16 cellular contexts compared by ENCODE assay signal in genomic region chrX:19046343-19047215, GRCh38.
DNase-seq lines count a peak whose midpoint lies in the region; ATAC-seq and TF ChIP-seq lines count a peak whose summit lies in the region.
"Had no signal": no experiment of that assay in that cellular context is flagged by ENCODE, and none has a peak within 500 bp of the region (broad histone marks: within the 10 kb centered on the region; RNA-seq: fewer than 3 reads in every experiment).

No MANE protein-coding gene starts in this region.

- H3K9me3 ChIP-seq in Caco-2 (no peaks in the 10 kb centered on the region), IMR-90 (ENCODE audit: control insufficient read depth, insufficient read depth, low read length) (no peaks in the 10 kb centered on the region; the same call in 1 of the 2 replicates)
- H3K9me3 ChIP-seq: ascending aorta, gastroesophageal sphincter, psoas muscle had no signal

- no peak overlapping the region for H3K14ac ChIP-seq in IMR-90 (replicated peaks; ENCODE audit: low read depth, low read length)

- H2BK20ac ChIP-seq in IMR-90 (ENCODE audit: low read depth, low read length) = no peak overlapping the region

- H4K91ac ChIP-seq in IMR-90 (ENCODE audit: insufficient read depth, low read depth, low read length) = no peak overlapping the region

- no peaks in the 10 kb centered on the region for H3K9me1 ChIP-seq in IMR-90 (ENCODE audit: insufficient read depth, low read length)

- no peaks in the 10 kb centered on the region for H3K27me3 Mint-ChIP-seq in Caco-2 (ENCODE audit: insufficient read depth, unreplicated experiment)

- TF ChIP-seq POLR2A in IMR-90 (IDR thresholded peaks at IDR 0.05; ENCODE audit: low read depth, low read length) = no peak

- BruUV-seq in Caco-2 (replicated peaks; lab: Mats Ljungman, UMichigan) (no TSS peak), IMR-90 (replicated peaks; lab: Mats Ljungman, UMichigan) (no TSS peak)

- dilution Hi-C loops in IMR-90 (cut with HindIII; ENCODE audit: low sequenced_read_pairs, unreplicated experiment) = no loop called here

- no peak overlapping the region for H4K8ac ChIP-seq in IMR-90 (ENCODE audit: low read depth in 2 of 2, low read length in 2 of 2)

- in situ Hi-C loops in IMR-90 (cut with MboI; ENCODE audit: low sequenced_read_pairs) = no loop called here

- no peak overlapping the region for H3K27ac Mint-ChIP-seq in Caco-2 (ENCODE audit: unreplicated experiment)

- H3K36me3 Mint-ChIP-seq in Caco-2 (ENCODE audit: insufficient read depth, unreplicated experiment) = no peaks in the 10 kb centered on the region

- H3K4me3 Mint-ChIP-seq in Caco-2 (ENCODE audit: unreplicated experiment) = peak overlapping the region; percentile 7

- H3K23ac ChIP-seq in IMR-90 (ENCODE audit: low read depth, low read length) = no peak overlapping the region

- H2BK15ac ChIP-seq in IMR-90 (ENCODE audit: low read depth, low read length) = no peak overlapping the region

- H3K27me3 ChIP-seq in Caco-2 (replicated peaks; ENCODE audit: control insufficient read depth, insufficient read depth, low read length) (no peaks in the 10 kb centered on the region), IMR-90 (ENCODE audit: control insufficient read depth, insufficient read depth, low read length) (no peaks in the 10 kb centered on the region)
- H3K27me3 ChIP-seq: ascending aorta, gastroesophageal sphincter had no signal

- CTCF ChIA-PET in Caco-2 (lab: Charles Lee) = no interaction called here
- CTCF ChIA-PET in IMR-90 (lab: Yijun Ruan, JAX) = interaction anchor here (0.8 kb wide), 1 partner anchor 75 kb away, joined by 3 read pairs; no protein-coding TSS in a partner anchor

- TF ChIP-seq CTCF in Caco-2 (IDR thresholded peaks at IDR 0.05; ENCODE audit: insufficient read depth in 1 of 2, low read depth in 1 of 2, low read length in 1 of 2, severe bottlenecking in 1 of 2, unreplicated experiment in 1 of 2) (no peak), IMR-90 (conservative IDR thresholded peaks at IDR 0.05; ENCODE audit: low read depth, low read length) (no peak)

- H3K9me3 Mint-ChIP-seq in Caco-2 (ENCODE audit: unreplicated experiment) = no peaks in the 10 kb centered on the region

- no peak overlapping the region for H3K4me2 ChIP-seq in IMR-90 (ENCODE audit: low read depth, low read length)

- no peak for TF ChIP-seq RAD21 in IMR-90 (IDR thresholded peaks at IDR 0.05; ENCODE audit: low read length)

- no peak overlapping the region for H3K4me3 ChIP-seq in Caco-2 (ENCODE audit: low read depth, low read length)
- no peak overlapping the region for H3K4me3 ChIP-seq in IMR-90 (ENCODE audit: insufficient read depth, low read depth, low read length)
- H3K4me3 ChIP-seq: ascending aorta, gastroesophageal sphincter, psoas muscle had no signal

- no peak overlapping the region for H3K56ac ChIP-seq in IMR-90 (ENCODE audit: extremely low read depth, insufficient read depth, low read length)

- H3K4me1 Mint-ChIP-seq in Caco-2 (ENCODE audit: low read depth, unreplicated experiment) = peaks cover 7% of the 10 kb centered on the region

- H3K4me1 ChIP-seq in Caco-2 = no peaks in the 10 kb centered on the region
- peaks cover 3% of the 10 kb centered on the region for H3K4me1 ChIP-seq in IMR-90 (ENCODE audit: control insufficient read depth, insufficient read depth, low read length)
- H3K4me1 ChIP-seq: ascending aorta, gastroesophageal sphincter, psoas muscle had no signal

- H2AFZ ChIP-seq in IMR-90 (replicated peaks; ENCODE audit: low read length, poor library complexity) = no peak overlapping the region

- H2BK120ac ChIP-seq in IMR-90 (ENCODE audit: low read depth, low read length) = no peak overlapping the region

- intact Hi-C loops in Caco-2 (cut with micrococcal nuclease; ENCODE audit: unreplicated experiment) = no loop called here
- intact Hi-C loops in IMR-90 (cut with micrococcal nuclease) = no loop called here

- H3K9ac ChIP-seq in IMR-90 (ENCODE audit: low read depth, low read length) = no peak overlapping the region

- H4K20me1 ChIP-seq in IMR-90 (ENCODE audit: insufficient read depth, low read length) = no peaks in the 10 kb centered on the region

- DNase-seq in Caco-2 = no peak
- DNase-seq in IMR-90 = peak; percentile 71
- peak; percentile 3 for DNase-seq in astrocyte of the hippocampus (ENCODE audit: low read depth, low spot score)
- peak; percentile 68 for DNase-seq in kidney tubule cell (ENCODE audit: low spot score)
- DNase-seq in NCI-H82 treated with DMSO at 0.1 percent for 48 hours (lab: John Stamatoyannopoulos, UW; ENCODE audit: unreplicated experiment) = no peak
- DNase-seq in activated CD8-positive, alpha-beta memory T cell treated with anti-CD3 and anti-CD28 coated beads for 24 hours = no peak
- DNase-seq: NCI-H1092 treated with DMSO at 0.1 percent for 48 hours; NCI-H510A; psoas muscle; RPMI8226; stimulated activated CD4-positive, alpha-beta T cell treated with anti-CD3 and anti-CD28 coated beads, Interleukin-2, amount 100 ng/mL, for 48 hours; T1000 had no signal

- ATAC-seq in IMR-90 (ENCODE audit: low read depth) (peak; percentile 63), HG03460 (IDR thresholded peaks at IDR 0.05; ENCODE audit: unreplicated experiment) (no peak), GM19395 (IDR thresholded peaks at IDR 0.05; ENCODE audit: unreplicated experiment) (no peak)
- ATAC-seq: gastroesophageal sphincter, psoas muscle had no signal

- H2AK5ac ChIP-seq in IMR-90 (ENCODE audit: low read depth, low read length) = no peak overlapping the region

- H2AK9ac ChIP-seq in IMR-90 (replicated peaks; ENCODE audit: low read depth, low read length, poor library complexity) = no peak overlapping the region

- 56% methylated on average over 1 of the region's 8 CpGs; no CpG with 5 or more reads in 1 of the 2 experiments for WGBS in IMR-90 (ENCODE audit: extremely low coverage in 2 of 2, insufficient read length in 1 of 2), 2 experiments

- no peak overlapping the region for H2BK5ac ChIP-seq in IMR-90 (ENCODE audit: low read depth, low read length, poor library complexity, severe bottlenecking)

- no peak overlapping the region for H3K4ac ChIP-seq in IMR-90 (ENCODE audit: low read depth, low read length)

- H3K27ac ChIP-seq in IMR-90 (ENCODE audit: insufficient read depth, low read length) = no peak overlapping the region
- H3K27ac ChIP-seq: ascending aorta, gastroesophageal sphincter, psoas muscle had no signal

- H3K18ac ChIP-seq in IMR-90 (ENCODE audit: low read depth, low read length) = no peak overlapping the region

- H3K79me1 ChIP-seq in IMR-90 (ENCODE audit: low read depth in 1 of 2, low read length in 2 of 2) = no peaks in the 10 kb centered on the region

- POLR2A ChIA-PET in Caco-2 (lab: Charles Lee) (no interaction called here), IMR-90 (lab: Charles Lee; ENCODE audit: unreplicated experiment) (no interaction called here)

- H3K36me3 ChIP-seq in Caco-2 (ENCODE audit: control insufficient read depth, insufficient read depth, low read length) = no peaks in the 10 kb centered on the region
- no peaks in the 10 kb centered on the region for H3K36me3 ChIP-seq in IMR-90 (ENCODE audit: control insufficient read depth, insufficient read depth, low read length)
- H3K36me3 ChIP-seq: ascending aorta, gastroesophageal sphincter had no signal

- no peak overlapping the region for H4K5ac ChIP-seq in IMR-90 (ENCODE audit: low read depth, low read length)

TF ChIP-seq in IMR-90, 13 proteins besides CTCF, POLR2A, EP300 and RAD21:
- TF ChIP-seq MXI1 (IDR thresholded peaks at IDR 0.05; ENCODE audit: borderline replicate concordance, low read depth, low read length) = no peak
- TF ChIP-seq FOS (IDR thresholded peaks at IDR 0.05; ENCODE audit: low read depth, low read length) = peak; percentile 23; the same call in 1 of the 2 replicates
- TF ChIP-seq SMC3 (IDR thresholded peaks at IDR 0.05; ENCODE audit: low read depth, low read length) = no peak
- no peak for TF ChIP-seq CEBPB (IDR thresholded peaks at IDR 0.05; ENCODE audit: low read depth, low read length)

Comparison
In these comparisons a context has a peak if more than half of its experiments do, and no peak if none do; other contexts are left out.
1. DNase-seq: peak in IMR-90 (single experiment), astrocyte of the hippocampus (single experiment) and kidney tubule cell (single experiment); none in Caco-2 (0 of 2), NCI-H82 treated with DMSO at 0.1 percent for 48 hours (single experiment) and activated CD8-positive, alpha-beta memory T cell treated with anti-CD3 and anti-CD28 coated beads for 24 hours (single experiment).